ENCODE assay signal across 19 cellular contexts in genomic region chr7:36455646-36456045, GRCh38.
"Had no signal": no experiment of that assay in that cellular context is flagged by ENCODE, and none has a peak within 500 bp of the region (broad histone marks: within the 10 kb centered on the region; RNA-seq: fewer than 3 reads in every experiment).

No MANE protein-coding gene starts in this region.

- H3K27me3 ChIP-seq: MG63 had no signal

- H3K27ac ChIP-seq: HL-60, RWPE1 had no signal

- DNase-seq: Karpas-422, KG1, MG63, NCI-H1092, NCI-H1105 treated with DMSO at 0.1 percent for 48 hours, NCI-H1417 treated with DMSO at 0.1 percent for 48 hours, NCI-H146, NCI-H1694 treated with DMSO at 0.1 percent for 48 hours, NCI-H1930, NCI-H2081, NCI-H2107, NCI-H2171 treated with DMSO at 0.1 percent for 48 hours, NCI-H2227 treated with DMSO at 0.1 percent for 48 hours, NCI-H524, NCI-H526 treated with DMSO at 0.1 percent for 48 hours, NCI-H748 treated with DMSO at 0.1 percent for 48 hours, SHP77 had no signal

- H3K4me3 ChIP-seq: MG63 had no signal

- H3K9me3 ChIP-seq: MG63 had no signal
